In the genomic region with DNA sequence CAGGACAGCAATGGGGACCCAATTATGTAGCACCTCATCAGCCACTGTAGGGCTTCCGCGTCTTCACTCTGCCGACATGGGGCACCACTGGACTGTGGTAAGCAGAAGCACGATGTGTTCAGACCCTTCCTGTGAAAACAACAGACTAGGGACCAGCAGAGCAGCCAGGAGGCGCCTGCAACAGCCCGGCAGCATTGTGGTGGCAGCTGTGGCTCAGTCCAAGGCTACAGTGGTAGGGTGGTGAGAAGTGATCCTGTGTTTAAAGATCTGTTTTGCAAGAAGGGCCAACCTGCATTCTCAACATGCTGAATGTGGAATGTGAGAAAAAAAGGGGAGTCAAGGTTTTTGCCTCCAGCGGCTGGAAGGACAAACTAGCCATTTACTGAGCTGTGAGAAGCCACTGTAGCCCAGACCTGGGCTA, we compare ENCODE assay signal across 8 cellular contexts.
A peak's percentile ranks its signal among the peaks of the same experiment; 100 is the strongest.
DNase-seq lines count a peak whose midpoint lies in the region; ATAC-seq and TF ChIP-seq lines count a peak whose summit lies in the region.

No MANE protein-coding gene starts in this region.

- H3K27ac ChIP-seq in dorsolateral prefrontal cortex = peak overlapping the region in 42 of 59 donors; percentile 7 to 89 (median 50)

- DNase-seq in G401 (ENCODE audit: low spot score) (peak; percentile 44), dorsolateral prefrontal cortex (peak in 9 of 10 donors; percentile 54 to 82 (median 61)), occipital lobe (lab: John Stamatoyannopoulos, UW) (peak; percentile 34), NCI-H1048 (lab: John Stamatoyannopoulos, UW) (no peak)
- no peak for DNase-seq in Jurkat, Clone E6-1 (ENCODE audit: low read depth, low spot score)
- no peak for DNase-seq in activated CD4-positive, CD25-positive, alpha-beta regulatory T cell (lab: John Stamatoyannopoulos, UW)

- no peaks in the 10 kb centered on the region for H3K27me3 ChIP-seq in dorsolateral prefrontal cortex

- peak in 55 of 56 donors; percentile 16 to 81 (median 53) for TF ChIP-seq CTCF in dorsolateral prefrontal cortex (IDR thresholded peaks at IDR 0.05 in 54 of 56, conservative IDR thresholded peaks at IDR 0.05 in 2 of 56; ENCODE audit: low read depth in 1 of 56, partially characterized antibody in 56 of 56)

- peak overlapping the region; percentile 13; the same call in 1 of the 2 replicates for H3K4me3 ChIP-seq in Jurkat, Clone E6-1 (ENCODE audit: low read length)
- no peak overlapping the region for H3K4me3 ChIP-seq in dorsolateral prefrontal cortex

- in situ Hi-C loops in G401 (cut with HindIII; ENCODE audit: low sequenced_read_pairs) = no loop called here

- intact Hi-C loops in dorsolateral prefrontal cortex (cut with DNase I) = loop anchor here (5.0 to 10.0 kb wide), 4 partner anchors 65 to 497 kb away; no protein-coding TSS in a partner anchor

- no peak for ATAC-seq in HG03342 (IDR thresholded peaks at IDR 0.05; ENCODE audit: unreplicated experiment)
- ATAC-seq in HG02938 (IDR thresholded peaks at IDR 0.05; ENCODE audit: unreplicated experiment) = no peak

Comparison
In these comparisons a context has a peak if more than half of its experiments do, and no peak if none do; other contexts are left out.
1. DNase-seq: peak in G401 (single experiment), dorsolateral prefrontal cortex (9 of 10) and occipital lobe (single experiment); none in Jurkat, Clone E6-1 (single experiment), activated CD4-positive, CD25-positive, alpha-beta regulatory T cell (0 of 4) and NCI-H1048 (single experiment).